Comparison of ENCODE assay signal across 7 cellular contexts in the genomic region with DNA sequence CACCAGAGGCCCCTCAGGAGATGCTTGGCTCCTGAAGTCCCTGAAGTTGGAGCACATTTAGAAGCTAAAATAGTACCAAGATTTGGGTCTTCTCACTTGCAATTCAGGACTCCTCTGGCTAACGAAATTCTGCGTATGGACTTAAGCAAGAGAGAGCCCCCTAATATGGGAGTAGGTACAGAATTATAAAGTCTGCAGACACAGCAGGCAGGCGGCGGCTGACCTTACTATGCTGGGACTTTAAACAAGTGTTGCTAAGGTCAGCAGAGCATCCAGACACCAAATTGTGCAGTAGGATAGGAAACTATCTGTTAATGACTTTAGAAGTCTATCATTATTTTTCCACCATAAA.
"Had no signal": no experiment of that assay in that cellular context is flagged by ENCODE, and none has a peak within 500 bp of the region (broad histone marks: within the 10 kb centered on the region; RNA-seq: fewer than 3 reads in every experiment).

No MANE protein-coding gene starts in this region.

- H3K9me3 Mint-ChIP-seq: activated naive CD8-positive, alpha-beta T cell treated with anti-CD3 and anti-CD28 coated beads, Interleukin-2, amount 50 U/mL, for 24 hours; naive B cell; stimulated activated memory B cell treated with anti-CD40 and anti-IgM and Interleukin-4, amounts not matched to agents 10 μg/mL and 1 μg/mL and 100 μg/mL, for 72 hours had no signal

- H3K27me3 ChIP-seq: gastrocnemius medialis had no signal

- H3K27ac Mint-ChIP-seq: activated naive CD8-positive, alpha-beta T cell treated with anti-CD3 and anti-CD28 coated beads, Interleukin-2, amount 50 U/mL, for 24 hours; stimulated activated memory B cell treated with anti-CD40 and anti-IgM and Interleukin-4, amounts not matched to agents 10 μg/mL and 1 μg/mL and 100 μg/mL, for 72 hours had no signal

- H3K36me3 Mint-ChIP-seq: activated CD8-positive, alpha-beta memory T cell treated with anti-CD3 and anti-CD28 coated beads, Interleukin-2, amount 10 ng/mL, durations not matched to agents 7 days and 5 days; naive B cell; stimulated activated memory B cell treated with anti-CD40 and anti-IgM and Interleukin-4, amounts not matched to agents 10 μg/mL and 1 μg/mL and 100 μg/mL, for 72 hours had no signal

- DNase-seq: activated gamma-delta T cell, cortex of kidney had no signal

- H3K4me3 Mint-ChIP-seq: activated CD8-positive, alpha-beta memory T cell treated with anti-CD3 and anti-CD28 coated beads, Interleukin-2, amount 10 ng/mL, durations not matched to agents 7 days and 5 days; activated naive CD8-positive, alpha-beta T cell treated with anti-CD3 and anti-CD28 coated beads, Interleukin-2, amount 50 U/mL, for 24 hours; naive B cell; stimulated activated memory B cell treated with anti-CD40 and anti-IgM and Interleukin-4, amounts not matched to agents 10 μg/mL and 1 μg/mL and 100 μg/mL, for 72 hours had no signal

- H3K4me1 Mint-ChIP-seq: activated naive CD8-positive, alpha-beta T cell treated with anti-CD3 and anti-CD28 coated beads, Interleukin-2, amount 50 U/mL, for 24 hours; naive B cell; stimulated activated memory B cell treated with anti-CD40 and anti-IgM and Interleukin-4, amounts not matched to agents 10 μg/mL and 1 μg/mL and 100 μg/mL, for 72 hours had no signal

- H3K4me3 ChIP-seq: gastrocnemius medialis had no signal

- H3K36me3 ChIP-seq: gastrocnemius medialis had no signal

- H3K9me3 ChIP-seq: gastrocnemius medialis had no signal

- H3K27ac ChIP-seq: gastrocnemius medialis had no signal
